In genomic region chr5:107673106-107673367, GRCh38 we compare ENCODE assay signal across 8 cellular contexts.
DNase-seq lines count a peak whose midpoint lies in the region; ATAC-seq and TF ChIP-seq lines count a peak whose summit lies in the region.

No MANE protein-coding gene starts in this region.

- H3K4me3 ChIP-seq in AG10803 (ENCODE audit: low read length) (peak overlapping the region; percentile 62), HUES48 (ENCODE audit: low read depth, low read length) (peak overlapping the region; percentile 90), cardiac fibroblast (replicated peaks in 1 of 2; ENCODE audit: low read depth in 2 of 2, low read length in 2 of 2) (peak overlapping the region; percentile 72 to 88), muscle layer of duodenum (ENCODE audit: low read depth in 1 of 2, low read length in 2 of 2) (peak overlapping the region; percentile 66 to 90)

- H3K27me3 ChIP-seq in HUES48 (ENCODE audit: control insufficient read depth, insufficient read depth, low read length) (peaks cover 12% of the 10 kb centered on the region), muscle layer of duodenum (ENCODE audit: low read depth, low read length) (no peaks in the 10 kb centered on the region)

- DNase-seq in AG10803 (ENCODE audit: low read depth), result no peak
- no peak for DNase-seq in cardiac fibroblast (ENCODE audit: low read depth in 2 of 2)
- DNase-seq in GOT3 (lab: John Stamatoyannopoulos, UW), result no peak
- DNase-seq in OCI-M2 (lab: John Stamatoyannopoulos, UW; ENCODE audit: unreplicated experiment), result no peak

- TF ChIP-seq CTCF in AG10803 (conservative IDR thresholded peaks at IDR 0.05; ENCODE audit: low read length) (no peak), cardiac fibroblast (IDR thresholded peaks at IDR 0.05; ENCODE audit: low read depth, low read length) (no peak)

- H3K36me3 ChIP-seq in HUES48 (ENCODE audit: control insufficient read depth, insufficient read depth, low read length) (no peaks in the 10 kb centered on the region), muscle layer of duodenum (ENCODE audit: control insufficient read depth in 1 of 2, insufficient read depth in 2 of 2, low read length in 2 of 2) (no peaks in the 10 kb centered on the region)

- peak overlapping the region; percentile 55 for H3K9ac ChIP-seq in HUES48 (ENCODE audit: low read depth, low read length)

- H3K4me1 ChIP-seq in HUES48 (ENCODE audit: control insufficient read depth, insufficient read depth, low read length) (peaks cover 27% of the 10 kb centered on the region), muscle layer of duodenum (ENCODE audit: control insufficient read depth in 1 of 2, insufficient read depth in 2 of 2, low read length in 2 of 2) (peaks cover 0 to 17% of the 10 kb centered on the region in 2 donors)

- ATAC-seq in HG02759 (IDR thresholded peaks at IDR 0.05; ENCODE audit: unreplicated experiment) (no peak), HG02852 (IDR thresholded peaks at IDR 0.05; ENCODE audit: unreplicated experiment) (no peak)

- peak overlapping the region; percentile 77 for H3K27ac ChIP-seq in HUES48 (ENCODE audit: low read depth, low read length)
- H3K27ac ChIP-seq in muscle layer of duodenum (ENCODE audit: low read length), result peak overlapping the region; percentile 49

- H3K9me3 ChIP-seq in HUES48 (ENCODE audit: control insufficient read depth, insufficient read depth, low read length) (no peaks in the 10 kb centered on the region), muscle layer of duodenum (ENCODE audit: control insufficient read depth in 1 of 2, low read length in 2 of 2) (no peaks in the 10 kb centered on the region)
